15 cellular contexts compared by ENCODE assay signal in the genomic region with DNA sequence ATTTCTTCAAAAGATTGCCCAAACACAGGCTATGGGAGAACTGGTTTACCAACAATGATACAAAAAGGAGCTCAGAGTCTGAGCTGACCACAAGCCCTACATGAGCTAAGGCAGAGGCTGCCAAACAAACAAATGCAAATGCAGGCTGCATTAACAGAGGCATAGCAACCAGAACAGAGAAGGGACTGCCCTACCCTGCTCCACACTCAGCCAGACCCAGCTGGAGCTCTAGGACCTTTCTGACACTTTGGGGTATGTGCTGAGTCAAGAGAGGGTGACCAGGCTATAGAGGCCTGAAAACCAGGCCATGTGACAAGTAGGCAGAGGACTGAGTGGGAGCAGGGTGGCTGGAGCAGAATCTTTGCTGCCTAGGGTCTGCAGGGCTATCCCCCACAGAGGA. TPM values are rescaled to one million over a fixed set of nuclear protein-coding genes. Genes with fewer than 3 reads are reported as not detected.
A peak's percentile ranks its signal among the peaks of the same experiment; 100 is the strongest.
DNase-seq lines count a peak whose midpoint lies in the region; ATAC-seq, FAIRE-seq and TF ChIP-seq lines count a peak whose summit lies in the region.
"Had no signal": no experiment of that assay in that cellular context is flagged by ENCODE, and none has a peak within 500 bp of the region (broad histone marks: within the 10 kb centered on the region; RNA-seq: fewer than 3 reads in every experiment).

No MANE protein-coding gene starts in this region.

- peaks cover 23% of the 10 kb centered on the region for H3K4me1 Mint-ChIP-seq in type B pancreatic cell (ENCODE audit: unreplicated experiment)

- H3K27me3 ChIP-seq in GM12878 (replicated peaks in 1 of 2; ENCODE audit: control insufficient read depth in 2 of 2, insufficient read depth in 2 of 2, low read length in 1 of 2) (no peaks in the 10 kb centered on the region; a peak in 1 of 4 replicates), lower lobe of right lung (ENCODE audit: low read depth) (no peaks in the 10 kb centered on the region), gastroesophageal sphincter (no peaks in the 10 kb centered on the region)
- H3K27me3 ChIP-seq: SJSA1 had no signal

- no peak for TF ChIP-seq CTCF in GM12878 (IDR thresholded peaks at IDR 0.05 in 2 of 3, conservative IDR thresholded peaks at IDR 0.05 in 1 of 3; ENCODE audit: control insufficient read depth in 2 of 3, extremely low read depth in 1 of 3, insufficient read depth in 1 of 3, low read depth in 3 of 3, low read length in 3 of 3)
- TF ChIP-seq CTCF in lower lobe of right lung (IDR thresholded peaks at IDR 0.05), result no peak
- no peak for TF ChIP-seq CTCF in type B pancreatic cell (conservative IDR thresholded peaks at IDR 0.05)
- no peak for TF ChIP-seq CTCF in gastroesophageal sphincter (IDR thresholded peaks at IDR 0.05)

- no peak overlapping the region for H2AFZ ChIP-seq in GM12878 (ENCODE audit: control insufficient read depth, low read depth, low read length)

- DNase-seq in activated CD8-positive, alpha-beta memory T cell treated with anti-CD3 and anti-CD28 coated beads, Interleukin-2, amount 50 U/mL, for 48 hours, result peak; percentile 44
- DNase-seq in activated CD8-positive, alpha-beta memory T cell treated with anti-CD3 and anti-CD28 coated beads, Interleukin-2, amount 50 U/mL, for 4 hours, result no peak
- DNase-seq in GM12878 (ENCODE audit: low read depth, low spot score) (no peak), lower lobe of right lung (peak; percentile 45), type B pancreatic cell (ENCODE audit: extremely low spot score, unreplicated experiment) (no peak), SK-N-DZ (ENCODE audit: low spot score) (no peak), left colon (no peak)
- DNase-seq: activated naive CD4-positive, alpha-beta T cell treated with Interleukin-2 at 50 U/mL for 16 hours; MM.1S; NCI-H2171 had no signal

- H3K9me3 Mint-ChIP-seq in type B pancreatic cell, result peaks cover 4% of the 10 kb centered on the region
- H3K9me3 Mint-ChIP-seq: neural crest cell; stimulated activated naive CD8-positive, alpha-beta T cell treated with anti-CD3 and anti-CD28 coated beads, Interleukin-15, Interleukin-2, amounts not matched to agents 100 ng/mL and 50 ng/mL, for 24 hours had no signal

- POLR2A ChIA-PET in GM12878 (lab: Charles Lee), result no interaction called here

- TF ChIP-seq EP300 in GM12878 (IDR thresholded peaks at IDR 0.05; ENCODE audit: borderline replicate concordance in 1 of 2, control insufficient read depth in 1 of 2, low read depth in 2 of 2, low read length in 2 of 2) (no peak), gastroesophageal sphincter (IDR thresholded peaks at IDR 0.05) (no peak)

- no peaks in the 10 kb centered on the region for H3K27me3 Mint-ChIP-seq in type B pancreatic cell

- no peaks in the 10 kb centered on the region for H3K36me3 ChIP-seq in GM12878 (ENCODE audit: control insufficient read depth in 2 of 2, insufficient read depth in 2 of 2, low read length in 1 of 2)
- no peaks in the 10 kb centered on the region for H3K36me3 ChIP-seq in lower lobe of right lung
- no peaks in the 10 kb centered on the region for H3K36me3 ChIP-seq in gastroesophageal sphincter
- H3K36me3 ChIP-seq: SJSA1 had no signal

- intact Hi-C loops in GM12878 (cut with micrococcal nuclease; ENCODE audit: unreplicated experiment) (no loop called here), lower lobe of right lung (cut with DNase I) (no loop called here), left colon (cut with DNase I, micrococcal nuclease) (no loop called here)

- TF ChIP-seq RAD21 in GM12878 (IDR thresholded peaks at IDR 0.05; ENCODE audit: insufficient read depth, low read depth, low read length), result no peak

- RAD21 ChIA-PET in GM12878 (lab: Charles Lee; ENCODE audit: unreplicated experiment), result no interaction called here

- no peaks in the 10 kb centered on the region for H4K20me1 ChIP-seq in GM12878 (ENCODE audit: control insufficient read depth, insufficient read depth)

- no TSS peak for BruUV-seq in GM12878 (replicated peaks; lab: Mats Ljungman, UMichigan)

- no peak for FAIRE-seq in GM12878 (lab: Jason Lieb, UNC)

- H3K4me3 ChIP-seq in GM12878 (no peak overlapping the region), lower lobe of right lung (no peak overlapping the region), gastroesophageal sphincter (no peak overlapping the region)
- H3K4me3 ChIP-seq: SJSA1 had no signal

- H3K79me2 ChIP-seq in GM12878 (ENCODE audit: control insufficient read depth, insufficient read depth, low read length), result no peaks in the 10 kb centered on the region

- ATAC-seq in GM12878 (peak; percentile 59), lower lobe of right lung (peak; percentile 46 to 48), gastroesophageal sphincter (no peak), left colon (no peak)

- H3K4me2 ChIP-seq in GM12878 (ENCODE audit: control insufficient read depth, insufficient read depth), result no peak overlapping the region

- H3K36me3 Mint-ChIP-seq in type B pancreatic cell, result no peaks in the 10 kb centered on the region

- peak overlapping the region; percentile 0 for H3K4me3 Mint-ChIP-seq in type B pancreatic cell
- H3K4me3 Mint-ChIP-seq: neural crest cell; stimulated activated naive CD8-positive, alpha-beta T cell treated with anti-CD3 and anti-CD28 coated beads, Interleukin-15, Interleukin-2, amounts not matched to agents 100 ng/mL and 50 ng/mL, for 24 hours had no signal

- SMC1A ChIA-PET in GM12878 (lab: Charles Lee; ENCODE audit: uncharacterized antibody, unreplicated experiment), result interaction anchor here (0.9 to 1.8 kb wide), 3 partner anchors 11 to 137 kb away, joined by 3 to 6 read pairs (median 4); no protein-coding TSS in a partner anchor

- no peak overlapping the region for H3K9ac ChIP-seq in GM12878 (ENCODE audit: control insufficient read depth, insufficient read depth, low read length)

- CTCF ChIA-PET in GM12878 (lab: Yijun Ruan, JAX), result interaction anchor here (0.8 to 1.1 kb wide), 2 partner anchors 16 to 36 kb away, joined by 3 read pairs; no protein-coding TSS in a partner anchor

- in situ Hi-C loops in GM12878 (cut with MboI), result no loop called here

- no peak for TF ChIP-seq POLR2A in GM12878 (IDR thresholded peaks at IDR 0.05; ENCODE audit: low read depth, low read length)
- TF ChIP-seq POLR2A in gastroesophageal sphincter (IDR thresholded peaks at IDR 0.05), result no peak

- no peaks in the 10 kb centered on the region for H3K9me3 ChIP-seq in GM12878 (replicated peaks; ENCODE audit: control insufficient read depth, insufficient read depth, low read length)
- H3K9me3 ChIP-seq in lower lobe of right lung, result no peaks in the 10 kb centered on the region
- H3K9me3 ChIP-seq in gastroesophageal sphincter, result no peaks in the 10 kb centered on the region
- H3K9me3 ChIP-seq: SJSA1 had no signal

- peak overlapping the region; percentile 98 for H3K27ac Mint-ChIP-seq in type B pancreatic cell
- H3K27ac Mint-ChIP-seq: stimulated activated naive CD8-positive, alpha-beta T cell treated with anti-CD3 and anti-CD28 coated beads, Interleukin-15, Interleukin-2, amounts not matched to agents 100 ng/mL and 50 ng/mL, for 24 hours had no signal

- H3K4me1 ChIP-seq in GM12878 (ENCODE audit: control insufficient read depth, insufficient read depth, low read length) (no peaks in the 10 kb centered on the region), lower lobe of right lung (peaks cover 33% of the 10 kb centered on the region), gastroesophageal sphincter (no peaks in the 10 kb centered on the region)

- H3K27ac ChIP-seq in GM12878 (ENCODE audit: control insufficient read depth, insufficient read depth) (no peak overlapping the region), lower lobe of right lung (peak overlapping the region; percentile 69), gastroesophageal sphincter (no peak overlapping the region)
- H3K27ac ChIP-seq: SJSA1 had no signal

RNA-seq across cellular contexts. Expression of a gene that starts 17.8 kb away (rescaled TPM):
- 1.6 and 1.8 TPM in 2 replicates for total RNA-seq in GM12878 (2013; cell fraction: nucleolus; rRNA removed)
- total RNA-seq in GM12878 (2014; rRNA removed) (0.05 and 0.17 TPM in 2 replicates), GM12878 (2014; rRNA removed; fragmentation: Illumina TruSeq; extraction: Trizol) (not detected in 2 replicates), GM12878 (2021) (0.19 and 0.23 TPM in 2 replicates), lower lobe of right lung (6.5 TPM), type B pancreatic cell (ENCODE audit: low replicate concordance) (12.1 and 25.3 TPM in 2 replicates), gastroesophageal sphincter (1 to 10 TPM in 2 of 4 donors, under 1 TPM in 2; 0.35 to 2.5 (median 0.89) TPM), left colon (10 to 100 TPM; 14.5 to 20.4 TPM)
- polyA plus RNA-seq in GM12878 (2011; ENCODE audit: low read depth), result not detected
- polyA plus RNA-seq in GM12878 (2011; rRNA removed) (not detected in 2 replicates), GM12878 (2014; fragmentation: Illumina TruSeq; extraction: Trizol) (0.03 TPM in 1 of 2 replicates, not detected in the other), GM12878 (2014; fragmentation: Nextera tagmentation; extraction: Ambion mirVana) (not detected), GM12878 (2014; rRNA removed) (0.04 TPM in 1 of 2 replicates, not detected in the other), GM12878 (2016; fragmentation: Nextera tagmentation; extraction: Ambion mirVana) (not detected)
- not detected in 2 replicates for polyA plus RNA-seq in GM12878 (2011; cell fraction: cytosol; rRNA removed)
- not detected in 2 replicates for polyA plus RNA-seq in GM12878 (2011; cell fraction: nucleus; rRNA removed)
- 0.11 TPM in 1 of 2 replicates, not detected in the other for polyA plus RNA-seq in GM12878 (2012)
- polyA minus RNA-seq in GM12878 (2011; rRNA and poly(A)+ RNA removed), result not detected in 2 replicates
- polyA minus RNA-seq in GM12878 (2011; cell fraction: cytosol; rRNA and poly(A)+ RNA removed), result not detected in 2 replicates
- not detected in 2 replicates for polyA minus RNA-seq in GM12878 (2011; cell fraction: nucleus; rRNA and poly(A)+ RNA removed)
- not detected in 2 replicates for polyA plus RNA-seq in SK-N-DZ (2014; cell fraction: cytosol; rRNA removed)
- polyA plus RNA-seq in SK-N-DZ (2014; cell fraction: nucleus; rRNA removed), result not detected in 2 replicates
- total RNA-seq: A673, SJSA1 had no signal

RNA-seq across cellular contexts. Expression of a gene that starts 58.1 kb away (rescaled TPM):
- 80.2 and 85.2 TPM in 2 replicates for total RNA-seq in GM12878 (2013; cell fraction: nucleolus; rRNA removed)
- total RNA-seq in GM12878 (2014; rRNA removed) (19.5 and 21.1 TPM in 2 replicates), GM12878 (2014; rRNA removed; fragmentation: Illumina TruSeq; extraction: Trizol) (39.2 and 42.5 TPM in 2 replicates), GM12878 (2021) (82.8 and 89.8 TPM in 2 replicates), lower lobe of right lung (59.0 TPM), type B pancreatic cell (ENCODE audit: low replicate concordance) (30.8 and 32.0 TPM in 2 replicates), gastroesophageal sphincter (10 to 100 TPM; 17.0 to 40.0 (median 27.0) TPM), left colon (10 to 100 TPM; 20.0 to 22.1 TPM)
- 26.8 TPM for polyA plus RNA-seq in GM12878 (2011; ENCODE audit: low read depth)
- polyA plus RNA-seq in GM12878 (2011; rRNA removed) (52.7 and 68.3 TPM in 2 replicates), GM12878 (2014; fragmentation: Illumina TruSeq; extraction: Trizol) (62.4 and 70.9 TPM in 2 replicates), GM12878 (2014; fragmentation: Nextera tagmentation; extraction: Ambion mirVana) (10 to 100 TPM; 13.2 to 15.4 TPM), GM12878 (2014; rRNA removed) (43.0 and 44.6 TPM in 2 replicates), GM12878 (2016; fragmentation: Nextera tagmentation; extraction: Ambion mirVana) (10 to 100 TPM; 58.7 to 68.4 TPM)
- 34.0 and 36.1 TPM in 2 replicates for polyA plus RNA-seq in GM12878 (2011; cell fraction: cytosol; rRNA removed)
- 55.8 and 56.5 TPM in 2 replicates for polyA plus RNA-seq in GM12878 (2011; cell fraction: nucleus; rRNA removed)
- 27.1 and 40.7 TPM in 2 replicates for polyA plus RNA-seq in GM12878 (2012)
- polyA minus RNA-seq in GM12878 (2011; rRNA and poly(A)+ RNA removed), result 46.8 and 48.8 TPM in 2 replicates
- 30.5 and 31.3 TPM in 2 replicates for polyA minus RNA-seq in GM12878 (2011; cell fraction: cytosol; rRNA and poly(A)+ RNA removed)
- 36.1 and 52.3 TPM in 2 replicates for polyA minus RNA-seq in GM12878 (2011; cell fraction: nucleus; rRNA and poly(A)+ RNA removed)
- 13.4 and 15.5 TPM in 2 replicates for polyA plus RNA-seq in SK-N-DZ (2014; cell fraction: cytosol; rRNA removed)
- polyA plus RNA-seq in SK-N-DZ (2014; cell fraction: nucleus; rRNA removed), result 13.3 and 25.8 TPM in 2 replicates

Comparison
In these comparisons a context has a peak if more than half of its experiments do, and no peak if none do; other contexts are left out.
1. DNase-seq: peak in activated CD8-positive, alpha-beta memory T cell treated with anti-CD3 and anti-CD28 coated beads, Interleukin-2, amount 50 U/mL, for 48 hours (single experiment) and lower lobe of right lung (single experiment); none in activated CD8-positive, alpha-beta memory T cell treated with anti-CD3 and anti-CD28 coated beads, Interleukin-2, amount 50 U/mL, for 4 hours (single experiment), GM12878 (single experiment), type B pancreatic cell (single experiment), SK-N-DZ (single experiment) and left colon (0 of 2).
2. ATAC-seq: peak in GM12878 (single experiment) and lower lobe of right lung (2 of 2); none in gastroesophageal sphincter (single experiment) and left colon (single experiment).